ENCODE assay signal across 20 cellular contexts in genomic region chr3:135310317-135310716, GRCh38.
DNase-seq lines count a peak whose midpoint lies in the region; ATAC-seq and TF ChIP-seq lines count a peak whose summit lies in the region.
"Had no signal": no experiment of that assay in that cellular context is flagged by ENCODE, and none has a peak within 500 bp of the region (broad histone marks: within the 10 kb centered on the region; RNA-seq: fewer than 3 reads in every experiment).

No MANE protein-coding gene starts in this region.

- no peak overlapping the region for H2AK5ac ChIP-seq in H9 (ENCODE audit: insufficient read length, low read length)

- H2BK5ac ChIP-seq in H9 (ENCODE audit: insufficient read length, low read length): no peak overlapping the region

- H3K27me3 ChIP-seq in H9 (ENCODE audit: insufficient read depth, low read length): no peaks in the 10 kb centered on the region
- no peaks in the 10 kb centered on the region for H3K27me3 ChIP-seq in hepatocyte
- H3K27me3 ChIP-seq: foreskin keratinocyte had no signal

- peaks cover 3% of the 10 kb centered on the region; the same call in 1 of the 2 replicates for H3K4me1 ChIP-seq in H9 (ENCODE audit: insufficient read depth, low read length)
- H3K4me1 ChIP-seq in hepatocyte (ENCODE audit: insufficient read depth): no peaks in the 10 kb centered on the region
- H3K4me1 ChIP-seq: foreskin keratinocyte had no signal

- H2BK20ac ChIP-seq in H9 (ENCODE audit: low read depth, low read length, poor library complexity, severe bottlenecking): no peak overlapping the region

- H3K4me3 ChIP-seq in GM12865 (ENCODE audit: low read depth, low read length) (no peak overlapping the region), hepatocyte (no peak overlapping the region)

- no peak overlapping the region for H3K9ac ChIP-seq in H9 (ENCODE audit: extremely low read depth, insufficient read length, low read length)

- H3T11ph ChIP-seq in H9 (ENCODE audit: low read length): no peak overlapping the region

- H3K27ac ChIP-seq in H9 (ENCODE audit: insufficient read length, low read depth, low read length) (no peak overlapping the region), hepatocyte (no peak overlapping the region), substantia nigra (ENCODE audit: low read depth, low read length, poor library complexity, severe bottlenecking) (no peak overlapping the region)
- H3K27ac ChIP-seq: foreskin keratinocyte had no signal

- no peak overlapping the region for H4K5ac ChIP-seq in H9 (ENCODE audit: insufficient read length, low read depth, low read length)

- no peaks in the 10 kb centered on the region for H3K36me3 ChIP-seq in hepatocyte (replicated peaks; ENCODE audit: insufficient read depth, low read depth)

- no peak overlapping the region for H4K91ac ChIP-seq in H9 (ENCODE audit: insufficient read length, low read depth, low read length)

- no peaks in the 10 kb centered on the region; a peak in 1 of 5 replicates for H3K9me3 Mint-ChIP-seq in H9
- H3K9me3 Mint-ChIP-seq: brain had no signal

- no peak overlapping the region for H3K56ac ChIP-seq in H9 (ENCODE audit: insufficient read length, low read depth, low read length)

- H2AFZ ChIP-seq in H9 (ENCODE audit: low read length): no peak overlapping the region
- H2AFZ ChIP-seq in hepatocyte: no peak overlapping the region

- H3K14ac ChIP-seq in H9 (ENCODE audit: insufficient read depth, low read length): no peak overlapping the region

- H3K4me1 Mint-ChIP-seq in H9: peaks cover 3 to 12% of the 10 kb centered on the region in 2 experiments
- H3K4me1 Mint-ChIP-seq: naive B cell; stimulated activated effector memory CD8-positive, alpha-beta T cell treated with anti-CD3 and anti-CD28 coated beads, Interleukin-12 subunit alpha, Interleukin-12 subunit beta, amount 100 ng/mL, for 72 hours had no signal

- H3K27me3 Mint-ChIP-seq in H9 (ENCODE audit: low read depth): no peaks in the 10 kb centered on the region; the same call in 1 of the 2 replicates
- H3K27me3 Mint-ChIP-seq: naive B cell had no signal

- no peaks in the 10 kb centered on the region for H3K23me2 ChIP-seq in H9 (ENCODE audit: insufficient read length, low read depth, low read length, poor library complexity, severe bottlenecking)

- no peak overlapping the region for H3K4me3 Mint-ChIP-seq in H9
- H3K4me3 Mint-ChIP-seq: brain; naive B cell; stimulated activated effector memory CD8-positive, alpha-beta T cell treated with anti-CD3 and anti-CD28 coated beads, Interleukin-12 subunit alpha, Interleukin-12 subunit beta, amount 100 ng/mL, for 72 hours had no signal

- no peaks in the 10 kb centered on the region for H4K20me1 ChIP-seq in H9 (ENCODE audit: control insufficient read depth, insufficient read depth, insufficient read length)
- H4K20me1 ChIP-seq in hepatocyte (ENCODE audit: insufficient read depth, poor library complexity, severe bottlenecking): no peaks in the 10 kb centered on the region

- no peak overlapping the region for H3K18ac ChIP-seq in H9 (ENCODE audit: insufficient read length, low read depth, low read length)

- H3K4me2 ChIP-seq in H9 (ENCODE audit: insufficient read depth, insufficient read length, low read length) (no peak overlapping the region), hepatocyte (no peak overlapping the region)

- H3K9me3 ChIP-seq in H9 (ENCODE audit: control insufficient read depth, low read depth, low read length) (no peaks in the 10 kb centered on the region), hepatocyte (ENCODE audit: low read depth) (no peaks in the 10 kb centered on the region)

- no peak overlapping the region for H2BK12ac ChIP-seq in H9 (ENCODE audit: insufficient read length, low read depth, low read length)

- H2BK15ac ChIP-seq in H9 (ENCODE audit: low read depth, low read length): no peak overlapping the region

- no peaks in the 10 kb centered on the region for H3K79me1 ChIP-seq in H9 (ENCODE audit: insufficient read depth, low read depth, low read length, poor library complexity, severe bottlenecking)

- H3K23ac ChIP-seq in H9 (ENCODE audit: insufficient read length, low read depth, low read length): no peak overlapping the region

- H2BK120ac ChIP-seq in H9 (ENCODE audit: low read depth, low read length, poor library complexity, severe bottlenecking): no peak overlapping the region

- H3K36me3 Mint-ChIP-seq in H9 (ENCODE audit: insufficient read depth in 1 of 3, low read depth in 3 of 3): no peaks in the 10 kb centered on the region
- H3K36me3 Mint-ChIP-seq: brain; naive B cell; stimulated activated effector memory CD8-positive, alpha-beta T cell treated with anti-CD3 and anti-CD28 coated beads, Interleukin-12 subunit alpha, Interleukin-12 subunit beta, amount 100 ng/mL, for 72 hours had no signal

- no peaks in the 10 kb centered on the region for H3K9me2 ChIP-seq in hepatocyte (replicated peaks; ENCODE audit: insufficient read depth)

- WGBS in H9 (ENCODE audit: extremely low coverage, insufficient read length, low lambda C conversion rate): no CpG with 5 or more reads among the region's 4 CpGs
- WGBS in hepatocyte (ENCODE audit: low lambda C conversion rate, missing lambda C conversion rate): 23% methylated on average over 4 of the region's 4 CpGs

- ATAC-seq in GM19467 (IDR thresholded peaks at IDR 0.05; ENCODE audit: unreplicated experiment): no peak
- ATAC-seq: foreskin keratinocyte; stimulated activated effector memory CD8-positive, alpha-beta T cell treated with anti-CD3 and anti-CD28 coated beads, Interleukin-12 subunit alpha, Interleukin-12 subunit beta, amount 100 ng/mL, for 72 hours had no signal

- peak; percentile 53 for DNase-seq in GM12865 (ENCODE audit: low read depth)
- peak; percentile 46 for DNase-seq in H9
- peak; percentile 8 for DNase-seq in LoVo (ENCODE audit: low spot score)
- DNase-seq in hepatocyte (ENCODE audit: low spot score): peak; percentile 54
- no peak for DNase-seq in HuH-7.5 (ENCODE audit: low spot score)
- DNase-seq in HuH-7 (ENCODE audit: low spot score): no peak
- DNase-seq in substantia nigra (lab: John Stamatoyannopoulos, UW): no peak
- DNase-seq: activated CD4-positive, alpha-beta T cell treated with anti-CD3 and anti-CD28 coated beads, Interleukin-2, amount 50 U/mL, for 1 hour; activated effector memory CD4-positive, alpha-beta T cell treated with anti-CD3 and anti-CD28 coated beads, Interleukin-2, amount 50 U/mL, for 16 hours; effector CD4-positive, alpha-beta T cell; foreskin keratinocyte; kidney; naive B cell; NCI-H2171; retina; stimulated activated CD4-positive, alpha-beta T cell treated with anti-CD3 and anti-CD28 coated beads, Interleukin-2, amount 100 ng/mL, for 24 hours; T-helper 1 cell had no signal

- TF ChIP-seq CTCF in GM12865 (IDR thresholded peaks at IDR 0.05; ENCODE audit: insufficient read depth, low read depth, low read length, missing control alignments) (no peak), H9 (conservative IDR thresholded peaks at IDR 0.05) (no peak), hepatocyte (IDR thresholded peaks at IDR 0.05; ENCODE audit: poor library complexity) (no peak)

- no peak overlapping the region for H3K27ac Mint-ChIP-seq in H9
- H3K27ac Mint-ChIP-seq: brain; naive B cell; stimulated activated effector memory CD8-positive, alpha-beta T cell treated with anti-CD3 and anti-CD28 coated beads, Interleukin-12 subunit alpha, Interleukin-12 subunit beta, amount 100 ng/mL, for 72 hours had no signal

- H3K4ac ChIP-seq in H9 (ENCODE audit: low read depth, low read length): no peak overlapping the region

- H4K8ac ChIP-seq in H9 (replicated peaks; ENCODE audit: insufficient read length, low read depth, low read length): no peak overlapping the region

- H3K79me2 ChIP-seq in H9 (ENCODE audit: insufficient read depth, low read length) (no peaks in the 10 kb centered on the region), hepatocyte (no peaks in the 10 kb centered on the region)

Comparison
In these comparisons a context has a peak if more than half of its experiments do, and no peak if none do; other contexts are left out.
1. DNase-seq: peak in GM12865 (single experiment), H9 (single experiment), LoVo (single experiment) and hepatocyte (single experiment); none in HuH-7.5 (single experiment), HuH-7 (single experiment) and substantia nigra (0 of 49).